Comparison of ENCODE assay signal across 22 cellular contexts in the genomic region with DNA sequence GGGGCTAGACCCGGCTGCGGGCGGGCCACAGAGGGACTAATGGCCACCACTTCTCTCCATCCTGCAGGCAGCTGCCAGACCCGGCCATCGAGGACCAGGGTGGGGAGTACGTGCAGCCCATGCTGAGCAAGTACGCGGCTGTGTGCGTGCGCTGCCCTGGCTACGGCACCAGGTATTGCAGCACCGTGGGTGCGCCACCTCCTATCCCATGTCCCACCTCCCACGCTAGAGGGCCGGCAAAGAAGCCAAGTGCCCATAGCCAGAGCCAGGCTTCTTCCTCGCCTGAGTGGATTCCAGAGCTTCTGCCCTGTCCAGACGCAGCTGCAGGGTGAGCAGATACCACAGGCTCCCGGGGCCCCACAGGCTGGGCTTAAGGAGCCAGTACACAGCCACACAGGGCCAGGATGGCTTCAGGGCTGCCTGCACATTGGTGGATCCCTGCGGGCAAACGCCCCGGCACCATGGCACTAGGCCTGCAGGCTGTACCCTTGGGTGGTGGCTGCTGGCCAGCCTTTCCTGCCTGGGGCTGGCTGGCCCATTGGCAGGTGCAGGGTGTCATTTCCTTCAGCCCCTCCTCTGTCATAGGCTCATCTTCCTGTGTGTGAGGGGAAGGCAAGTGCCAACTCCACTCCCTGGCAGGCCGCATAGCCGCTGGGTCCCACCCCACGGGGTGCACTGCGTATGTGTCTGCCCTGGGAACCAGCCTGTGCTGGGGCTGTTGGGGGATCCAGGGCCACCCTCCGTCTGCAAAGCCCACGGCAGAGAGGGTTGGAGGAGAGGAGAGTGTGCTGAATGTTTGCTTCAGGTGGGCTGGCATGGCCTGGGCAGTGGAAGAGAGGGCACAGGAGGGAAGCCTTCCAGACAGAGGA. TPM values are rescaled to one million over a fixed set of nuclear protein-coding genes. Genes with fewer than 3 reads are reported as not detected.
A peak's percentile ranks its signal among the peaks of the same experiment; 100 is the strongest.
DNase-seq lines count a peak whose midpoint lies in the region; ATAC-seq, FAIRE-seq and TF ChIP-seq lines count a peak whose summit lies in the region.
"Had no signal": no experiment of that assay in that cellular context is flagged by ENCODE, and none has a peak within 500 bp of the region (broad histone marks: within the 10 kb centered on the region; RNA-seq: fewer than 3 reads in every experiment).

No MANE protein-coding gene starts in this region.

- H2BK15ac ChIP-seq in H1 (ENCODE audit: low read length) = no peak overlapping the region

- H2AFZ ChIP-seq in H1 (ENCODE audit: low read length) = no peak overlapping the region

- TF ChIP-seq EP300 in H1 (IDR thresholded peaks at IDR 0.05; ENCODE audit: borderline replicate concordance in 1 of 2, low read depth in 2 of 2, low read length in 2 of 2) = no peak

- no peak overlapping the region for H3K27ac Mint-ChIP-seq in natural killer cell treated with Interleukin-12 subunit alpha and Interleukin-12 subunit beta and Interleukin-15 and Interleukin-18, amount 100 ng/mL, for 72 hours
- H3K27ac Mint-ChIP-seq in activated naive CD4-positive, alpha-beta T cell treated with anti-CD3 and anti-CD28 coated beads for 36 hours = no peak overlapping the region
- H3K27ac Mint-ChIP-seq in CD4-positive, alpha-beta T cell = no peak overlapping the region
- H3K27ac Mint-ChIP-seq: activated naive CD8-positive, alpha-beta T cell; activated T-helper 1 cell treated with anti-CD3 and anti-CD28 coated beads, Interleukin-12 subunit alpha, Interleukin-12 subunit beta, Interleukin-2, Interleukin-4 antibody, amounts not matched to agents 30 ng/mL and 10 ng/mL and 1 ng/mL, durations not matched to agents 14 hours and 24 hours and 36 hours; CD4-positive, alpha-beta memory T cell had no signal

- no peak overlapping the region for H2BK12ac ChIP-seq in H1 (ENCODE audit: low read depth, low read length)

- H3K4me3 Mint-ChIP-seq in natural killer cell treated with Interleukin-12 subunit alpha and Interleukin-12 subunit beta and Interleukin-15 and Interleukin-18, amount 100 ng/mL, for 72 hours = no peak overlapping the region
- no peak overlapping the region for H3K4me3 Mint-ChIP-seq in activated naive CD4-positive, alpha-beta T cell treated with anti-CD3 and anti-CD28 coated beads for 36 hours
- no peak overlapping the region for H3K4me3 Mint-ChIP-seq in CD4-positive, alpha-beta T cell
- H3K4me3 Mint-ChIP-seq: activated naive CD8-positive, alpha-beta T cell; activated T-helper 1 cell treated with anti-CD3 and anti-CD28 coated beads, Interleukin-12 subunit alpha, Interleukin-12 subunit beta, Interleukin-2, Interleukin-4 antibody, amounts not matched to agents 30 ng/mL and 10 ng/mL and 1 ng/mL, durations not matched to agents 14 hours and 24 hours and 36 hours; CD4-positive, alpha-beta memory T cell; neural crest cell had no signal

- no peaks in the 10 kb centered on the region for H3K27me3 Mint-ChIP-seq in natural killer cell treated with Interleukin-12 subunit alpha and Interleukin-12 subunit beta and Interleukin-15 and Interleukin-18, amount 100 ng/mL, for 72 hours
- no peaks in the 10 kb centered on the region for H3K27me3 Mint-ChIP-seq in activated naive CD4-positive, alpha-beta T cell treated with anti-CD3 and anti-CD28 coated beads for 36 hours (ENCODE audit: low read depth)
- no peaks in the 10 kb centered on the region for H3K27me3 Mint-ChIP-seq in CD4-positive, alpha-beta T cell
- H3K27me3 Mint-ChIP-seq: activated naive CD8-positive, alpha-beta T cell; CD4-positive, alpha-beta memory T cell had no signal

- peaks cover 0 to 6% of the 10 kb centered on the region in 2 experiments for H4K20me1 ChIP-seq in H1 (replicated peaks in 1 of 2; ENCODE audit: control insufficient read depth in 1 of 2, insufficient read depth in 2 of 2, low read length in 2 of 2)

- H3K23me2 ChIP-seq in H1 (ENCODE audit: low read depth, low read length) = 0 out of 2 replicates have a peak, but pooled peaks cover 2% of the 10 kb centered on the region

- WGBS in H1 (ENCODE audit: extremely low coverage in 1 of 2, insufficient coverage in 1 of 2, insufficient read length in 1 of 2, insufficient replicate concordance in 2 of 2, low coverage in 1 of 2, low lambda C conversion rate in 2 of 2, missing lambda C conversion rate in 1 of 2), 2 experiments = 93% methylated on average over 24 of the region's 27 CpGs; no CpG with 5 or more reads in 1 of the 2 experiments

- H2BK20ac ChIP-seq in H1 (ENCODE audit: low read length) = no peak overlapping the region

- TF ChIP-seq RAD21 in H1 (IDR thresholded peaks at IDR 0.05 in 1 of 2, conservative IDR thresholded peaks at IDR 0.05 in 1 of 2; ENCODE audit: low read depth in 2 of 2, low read length in 2 of 2) = no peak

- no peak overlapping the region for H3K4me2 ChIP-seq in H1 (ENCODE audit: insufficient read depth in 1 of 2, low read depth in 2 of 2, low read length in 2 of 2)
- H3K4me2 ChIP-seq: smooth muscle cell had no signal

- no peak overlapping the region for H3K9ac ChIP-seq in H1 (replicated peaks in 1 of 4; ENCODE audit: extremely low read depth in 1 of 4, low read depth in 3 of 4, low read length in 3 of 4)

- H4K91ac ChIP-seq in H1 (replicated peaks; ENCODE audit: insufficient read length, low read length) = no peak overlapping the region

- no peak overlapping the region for H3K23ac ChIP-seq in H1 (ENCODE audit: insufficient read length)

- peaks cover 13 to 24% of the 10 kb centered on the region in 2 donors for H3K4me1 Mint-ChIP-seq in natural killer cell treated with Interleukin-12 subunit alpha and Interleukin-12 subunit beta and Interleukin-15 and Interleukin-18, amount 100 ng/mL, for 72 hours (ENCODE audit: low read depth in 2 of 2)
- no peaks in the 10 kb centered on the region for H3K4me1 Mint-ChIP-seq in activated naive CD4-positive, alpha-beta T cell treated with anti-CD3 and anti-CD28 coated beads for 36 hours (ENCODE audit: low read depth)
- no peaks in the 10 kb centered on the region for H3K4me1 Mint-ChIP-seq in CD4-positive, alpha-beta T cell (ENCODE audit: low read depth)

- peak in 1 of 2 donors; percentile 43 for ATAC-seq in natural killer cell treated with Interleukin-12 subunit alpha and Interleukin-12 subunit beta and Interleukin-15 and Interleukin-18, amount 100 ng/mL, for 72 hours
- no peak for ATAC-seq in CD4-positive, alpha-beta T cell (ENCODE audit: poor library complexity)
- ATAC-seq: left lung; stimulated activated naive CD8-positive, alpha-beta T cell treated with anti-CD3 and anti-CD28 coated beads, Interleukin-15, Interleukin-2, amounts not matched to agents 100 U/mL and 50 U/mL, for 24 hours had no signal

- FAIRE-seq in H1 (lab: Jason Lieb, UNC) = no peak
- FAIRE-seq: GM12891 had no signal

- H2AK5ac ChIP-seq in H1 (ENCODE audit: low read depth, low read length) = no peak overlapping the region

- H2BK5ac ChIP-seq in H1 (ENCODE audit: low read depth, low read length) = no peak overlapping the region

- TF ChIP-seq CTCF in H1 (IDR thresholded peaks at IDR 0.05; ENCODE audit: control extremely low read depth in 1 of 3, insufficient read depth in 1 of 3, low read depth in 1 of 3, low read length in 3 of 3) = peak; percentile 7 to 33 (median 21); a peak in 3 of 4 replicates
- no peak for TF ChIP-seq CTCF in CD4-positive, alpha-beta T cell (IDR thresholded peaks at IDR 0.05)

- no peaks in the 10 kb centered on the region for H3K27me3 ChIP-seq in H7 (ENCODE audit: control insufficient read depth, insufficient read depth, low read length)
- H3K27me3 ChIP-seq in H1 (replicated peaks in 1 of 4; ENCODE audit: control insufficient read depth in 3 of 4, extremely low read depth in 1 of 4, insufficient read depth in 3 of 4, low read length in 3 of 4) = no peaks in the 10 kb centered on the region; a peak in 1 of 7 replicates
- no peaks in the 10 kb centered on the region for H3K27me3 ChIP-seq in CD4-positive, alpha-beta T cell (ENCODE audit: control insufficient read depth, insufficient read depth, low read length)
- H3K27me3 ChIP-seq: left lung, tibial nerve had no signal

- H3K4me1 ChIP-seq in H1 (replicated peaks in 1 of 4; ENCODE audit: control insufficient read depth in 3 of 4, insufficient read depth in 4 of 4, low read length in 3 of 4) = no peaks in the 10 kb centered on the region
- H3K4me1 ChIP-seq: prostate gland, tibial nerve had no signal

- H3K36me3 ChIP-seq in H7 (replicated peaks; ENCODE audit: control insufficient read depth, insufficient read depth, low read length) = no peaks in the 10 kb centered on the region; the same call in 1 of the 2 replicates
- H3K36me3 ChIP-seq in H1 (ENCODE audit: control insufficient read depth in 2 of 4, insufficient read depth in 4 of 4, low read length in 3 of 4) = no peaks in the 10 kb centered on the region
- H3K36me3 ChIP-seq: prostate gland had no signal

- no peak overlapping the region for H3K14ac ChIP-seq in H1 (ENCODE audit: insufficient read length)

- no peaks in the 10 kb centered on the region for H3K9me3 Mint-ChIP-seq in natural killer cell treated with Interleukin-12 subunit alpha and Interleukin-12 subunit beta and Interleukin-15 and Interleukin-18, amount 100 ng/mL, for 72 hours
- H3K9me3 Mint-ChIP-seq in activated naive CD4-positive, alpha-beta T cell treated with anti-CD3 and anti-CD28 coated beads for 36 hours = no peaks in the 10 kb centered on the region
- H3K9me3 Mint-ChIP-seq in CD4-positive, alpha-beta T cell = no peaks in the 10 kb centered on the region
- H3K9me3 Mint-ChIP-seq: activated T-helper 1 cell treated with anti-CD3 and anti-CD28 coated beads, Interleukin-12 subunit alpha, Interleukin-12 subunit beta, Interleukin-2, Interleukin-4 antibody, amounts not matched to agents 30 ng/mL and 10 ng/mL and 1 ng/mL, durations not matched to agents 14 hours and 24 hours and 36 hours; neural crest cell had no signal

- H3K4ac ChIP-seq in H1 (replicated peaks; ENCODE audit: insufficient read length, low read depth, low read length) = no peak overlapping the region

- TF ChIP-seq POLR2A in H1 (IDR thresholded peaks at IDR 0.05; ENCODE audit: control extremely low read depth in 1 of 2, low read depth in 2 of 2, low read length in 2 of 2) = no peak

- no peak overlapping the region for H3K56ac ChIP-seq in H1 (replicated peaks; ENCODE audit: insufficient read length, low read depth, low read length)

- no peak overlapping the region for H2BK120ac ChIP-seq in H1 (replicated peaks; ENCODE audit: low read depth, low read length)

- H4K5ac ChIP-seq in H1 (ENCODE audit: insufficient read length, low read depth, low read length) = no peak overlapping the region

- H3K36me3 Mint-ChIP-seq in natural killer cell treated with Interleukin-12 subunit alpha and Interleukin-12 subunit beta and Interleukin-15 and Interleukin-18, amount 100 ng/mL, for 72 hours = no peaks in the 10 kb centered on the region
- peaks cover 2% of the 10 kb centered on the region for H3K36me3 Mint-ChIP-seq in activated naive CD4-positive, alpha-beta T cell treated with anti-CD3 and anti-CD28 coated beads for 36 hours (ENCODE audit: low read depth)
- H3K36me3 Mint-ChIP-seq in CD4-positive, alpha-beta T cell (ENCODE audit: low read depth) = peaks cover 40% of the 10 kb centered on the region
- H3K36me3 Mint-ChIP-seq: activated naive CD8-positive, alpha-beta T cell had no signal

- CTCF ChIA-PET in H1 (lab: Charles Lee; ENCODE audit: partially characterized antibody) = interaction anchor here (0.8 kb wide), 1 partner anchor 110 kb away, joined by 3 read pairs; no protein-coding TSS in a partner anchor
- CTCF ChIA-PET in activated naive CD4-positive, alpha-beta T cell treated with anti-CD3 and anti-CD28 coated beads for 36 hours (lab: Charles Lee) = no interaction called here
- CTCF ChIA-PET in CD4-positive, alpha-beta T cell (lab: Charles Lee) = no interaction called here

- POLR2A ChIA-PET in H1 (lab: Charles Lee; ENCODE audit: partially characterized antibody) = interaction anchor here (1.4 kb wide), 1 partner anchor 16 kb away, joined by 3 read pairs; a partner anchor contains a TSS
- POLR2A ChIA-PET in CD4-positive, alpha-beta T cell (lab: Charles Lee) = no interaction called here

- no peak overlapping the region for H4K8ac ChIP-seq in H1 (ENCODE audit: extremely low read depth, insufficient read depth, low read length)

- no peaks in the 10 kb centered on the region for H3K79me2 ChIP-seq in H1 (ENCODE audit: control insufficient read depth in 1 of 2, insufficient read depth in 2 of 2, low read length in 2 of 2)

- H3K9me3 ChIP-seq in H1 (ENCODE audit: insufficient read depth in 2 of 2, low read depth in 1 of 2, low read length in 1 of 2) = no peaks in the 10 kb centered on the region
- no peaks in the 10 kb centered on the region for H3K9me3 ChIP-seq in CD4-positive, alpha-beta T cell (ENCODE audit: control insufficient read depth, low read length)
- H3K9me3 ChIP-seq: left lung, prostate gland, tibial nerve had no signal

- H3K79me1 ChIP-seq in H1 (ENCODE audit: low read depth, low read length) = no peaks in the 10 kb centered on the region

- peak; percentile 73 for DNase-seq in H7
- DNase-seq in H1 (ENCODE audit: low read depth in 1 of 2, low spot score in 2 of 2) = no peak
- peak; percentile 56 for DNase-seq in natural killer cell treated with Interleukin-12 subunit alpha and Interleukin-12 subunit beta and Interleukin-15 and Interleukin-18, amount 100 ng/mL, for 72 hours (ENCODE audit: low spot score)
- DNase-seq in superior temporal gyrus (ENCODE audit: extremely low spot score) = no peak
- no peak for DNase-seq in activated naive CD4-positive, alpha-beta T cell treated with anti-CD3 and anti-CD28 coated beads for 36 hours
- DNase-seq in CD4-positive, alpha-beta T cell = no peak
- DNase-seq: CD4-positive, alpha-beta memory T cell; cerebellar nuclear complex; midbrain; NCI-H1694 treated with DMSO at 0.1 percent for 48 hours; NCI-H526 treated with DMSO at 0.1 percent for 48 hours; SHP77; stimulated activated CD4-positive, alpha-beta T cell treated with anti-CD3 and anti-CD28 coated beads, Interleukin-2, amount 100 ng/mL, for 48 hours; stimulated activated naive CD8-positive, alpha-beta T cell treated with anti-CD3 and anti-CD28 coated beads, Interleukin-15, Interleukin-2, amounts not matched to agents 100 U/mL and 50 U/mL, for 24 hours had no signal

- intact Hi-C loops in activated naive CD4-positive, alpha-beta T cell treated with anti-CD3 and anti-CD28 coated beads for 36 hours (cut with micrococcal nuclease) = no loop called here
- intact Hi-C loops in CD4-positive, alpha-beta T cell (cut with DNase I, micrococcal nuclease) = no loop called here

- H3K27ac ChIP-seq in H1 (ENCODE audit: low read depth, low read length) = no peak overlapping the region
- H3K27ac ChIP-seq in CD4-positive, alpha-beta T cell (ENCODE audit: low read depth, low read length) = no peak overlapping the region
- H3K27ac ChIP-seq: left lung, prostate gland, tibial nerve had no signal

- H3K4me3 ChIP-seq in H7 (ENCODE audit: insufficient read depth, low read depth, low read length) = no peak overlapping the region
- no peak overlapping the region for H3K4me3 ChIP-seq in H1 (ENCODE audit: extremely low read depth in 1 of 4, insufficient read depth in 2 of 4, low read depth in 3 of 4, low read length in 4 of 4)
- H3K4me3 ChIP-seq: left lung, prostate gland, smooth muscle cell, tibial nerve had no signal

- no peak overlapping the region for H3K18ac ChIP-seq in H1 (ENCODE audit: extremely low read depth, low read length)

RNA-seq across cellular contexts. Expression of a gene that starts 16.5 kb away (rescaled TPM):
- total RNA-seq in H7 (2014; rRNA removed; shearing (Covaris generic)) = 23.0 and 37.3 TPM in 2 replicates
- total RNA-seq in H1 (2021; fragmentation: NEBNext Ultra II Directional; extraction: Animal tissue kit (Norgen Biotek cat#: 25700)) = 42.3 and 43.7 TPM in 2 replicates
- polyA plus RNA-seq in H1 (2011; rRNA removed) = 23.7 and 42.5 TPM in 2 replicates
- polyA plus RNA-seq in H1 (2011; cell fraction: cytosol; rRNA removed) = 36.9 TPM
- 172 TPM for polyA plus RNA-seq in H1 (2011; cell fraction: nucleus; rRNA removed)
- polyA plus RNA-seq in H1 (2012, experiment 1 of 2) = 33.0 to 43.7 TPM (median 38.6 TPM) in 4 replicates
- polyA plus RNA-seq in H1 (2012, experiment 2 of 2) = 12.7 TPM
- polyA plus RNA-seq in H1 (2013, experiment 1 of 2) = 26.6 TPM
- 22.8 TPM for polyA plus RNA-seq in H1 (2013, experiment 2 of 2)
- polyA minus RNA-seq in H1 (2011; rRNA and poly(A)+ RNA removed) = 31.8 and 33.0 TPM in 2 replicates
- polyA minus RNA-seq in H1 (2011; cell fraction: cytosol; rRNA and poly(A)+ RNA removed) = 26.9 TPM
- polyA minus RNA-seq in H1 (2011; cell fraction: nucleus; rRNA and poly(A)+ RNA removed) = 60.0 TPM
- total RNA-seq in natural killer cell treated with Interleukin-12 subunit alpha and Interleukin-12 subunit beta and Interleukin-15 and Interleukin-18, amount 100 ng/mL, for 72 hours = 10 to 100 TPM; 60.1 to 89.5 TPM
- total RNA-seq in activated naive CD4-positive, alpha-beta T cell treated with anti-CD3 and anti-CD28 coated beads for 36 hours = 10 to 100 TPM; 29.8 to 36.5 TPM
- total RNA-seq in CD4-positive, alpha-beta T cell = 10 to 100 TPM; 17.8 to 18.5 TPM

RNA-seq across cellular contexts. Expression of a gene that starts 42.6 kb away (rescaled TPM):
- 11.3 and 15.7 TPM in 2 replicates for total RNA-seq in H7 (2014; rRNA removed; shearing (Covaris generic))
- 10.1 and 13.6 TPM in 2 replicates for total RNA-seq in H1 (2021; fragmentation: NEBNext Ultra II Directional; extraction: Animal tissue kit (Norgen Biotek cat#: 25700))
- polyA plus RNA-seq in H1 (2011; rRNA removed) = 18.2 and 18.4 TPM in 2 replicates
- 18.8 TPM for polyA plus RNA-seq in H1 (2011; cell fraction: cytosol; rRNA removed)
- polyA plus RNA-seq in H1 (2011; cell fraction: nucleus; rRNA removed) = 19.5 TPM
- polyA plus RNA-seq in H1 (2012, experiment 1 of 2) = 7.8 to 13.8 TPM (median 12.6 TPM) in 4 replicates
- polyA plus RNA-seq in H1 (2012, experiment 2 of 2) = 11.7 TPM
- 5.2 TPM for polyA plus RNA-seq in H1 (2013, experiment 1 of 2)
- 5.0 TPM for polyA plus RNA-seq in H1 (2013, experiment 2 of 2)
- 32.1 and 36.1 TPM in 2 replicates for polyA minus RNA-seq in H1 (2011; rRNA and poly(A)+ RNA removed)
- 7.8 TPM for polyA minus RNA-seq in H1 (2011; cell fraction: cytosol; rRNA and poly(A)+ RNA removed)
- polyA minus RNA-seq in H1 (2011; cell fraction: nucleus; rRNA and poly(A)+ RNA removed) = 11.9 TPM
- 10 to 100 TPM; 50.5 to 61.6 TPM for total RNA-seq in natural killer cell treated with Interleukin-12 subunit alpha and Interleukin-12 subunit beta and Interleukin-15 and Interleukin-18, amount 100 ng/mL, for 72 hours
- total RNA-seq in activated naive CD4-positive, alpha-beta T cell treated with anti-CD3 and anti-CD28 coated beads for 36 hours = 10 to 100 TPM; 16.0 to 19.0 TPM
- 10 to 100 TPM; 10.3 to 10.5 TPM for total RNA-seq in CD4-positive, alpha-beta T cell

RNA-seq across cellular contexts. Expression of a gene that starts 46.9 kb away (rescaled TPM):
- 35.8 and 40.8 TPM in 2 replicates for total RNA-seq in H7 (2014; rRNA removed; shearing (Covaris generic))
- 43.2 and 49.6 TPM in 2 replicates for total RNA-seq in H1 (2021; fragmentation: NEBNext Ultra II Directional; extraction: Animal tissue kit (Norgen Biotek cat#: 25700))
- polyA plus RNA-seq in H1 (2011; rRNA removed) = 31.0 and 68.3 TPM in 2 replicates
- polyA plus RNA-seq in H1 (2011; cell fraction: cytosol; rRNA removed) = 68.4 TPM
- polyA plus RNA-seq in H1 (2011; cell fraction: nucleus; rRNA removed) = 444 TPM
- 37.9 to 61.7 TPM (median 55.2 TPM) in 4 replicates for polyA plus RNA-seq in H1 (2012, experiment 1 of 2)
- 25.1 TPM for polyA plus RNA-seq in H1 (2012, experiment 2 of 2)
- 23.2 TPM for polyA plus RNA-seq in H1 (2013, experiment 1 of 2)
- 21.9 TPM for polyA plus RNA-seq in H1 (2013, experiment 2 of 2)
- polyA minus RNA-seq in H1 (2011; rRNA and poly(A)+ RNA removed) = 18.4 and 21.2 TPM in 2 replicates
- 28.8 TPM for polyA minus RNA-seq in H1 (2011; cell fraction: cytosol; rRNA and poly(A)+ RNA removed)
- 88.4 TPM for polyA minus RNA-seq in H1 (2011; cell fraction: nucleus; rRNA and poly(A)+ RNA removed)
- total RNA-seq in natural killer cell treated with Interleukin-12 subunit alpha and Interleukin-12 subunit beta and Interleukin-15 and Interleukin-18, amount 100 ng/mL, for 72 hours = 1 to 10 TPM; 3.7 to 3.8 TPM
- total RNA-seq in activated naive CD4-positive, alpha-beta T cell treated with anti-CD3 and anti-CD28 coated beads for 36 hours = 1 to 10 TPM; 2.0 to 2.6 TPM
- total RNA-seq in CD4-positive, alpha-beta T cell = 1 to 10 TPM; 2.2 to 2.5 TPM

RNA-seq across cellular contexts. Expression of a gene that starts 52.4 kb away (rescaled TPM):
- total RNA-seq in H7 (2014; rRNA removed; shearing (Covaris generic)) = 564 and 664 TPM in 2 replicates
- 484 and 495 TPM in 2 replicates for total RNA-seq in H1 (2021; fragmentation: NEBNext Ultra II Directional; extraction: Animal tissue kit (Norgen Biotek cat#: 25700))
- polyA plus RNA-seq in H1 (2011; rRNA removed) = 343 and 465 TPM in 2 replicates
- 587 TPM for polyA plus RNA-seq in H1 (2011; cell fraction: cytosol; rRNA removed)
- 423 TPM for polyA plus RNA-seq in H1 (2011; cell fraction: nucleus; rRNA removed)
- polyA plus RNA-seq in H1 (2012, experiment 1 of 2) = 421 to 441 TPM (median 430 TPM) in 4 replicates
- polyA plus RNA-seq in H1 (2012, experiment 2 of 2) = 333 TPM
- 541 TPM for polyA plus RNA-seq in H1 (2013, experiment 1 of 2)
- polyA plus RNA-seq in H1 (2013, experiment 2 of 2) = 525 TPM
- polyA minus RNA-seq in H1 (2011; rRNA and poly(A)+ RNA removed) = 220 and 269 TPM in 2 replicates
- 274 TPM for polyA minus RNA-seq in H1 (2011; cell fraction: cytosol; rRNA and poly(A)+ RNA removed)
- polyA minus RNA-seq in H1 (2011; cell fraction: nucleus; rRNA and poly(A)+ RNA removed) = 169 TPM
- total RNA-seq in natural killer cell treated with Interleukin-12 subunit alpha and Interleukin-12 subunit beta and Interleukin-15 and Interleukin-18, amount 100 ng/mL, for 72 hours = 100 to 1,000 TPM; 236 to 499 TPM
- total RNA-seq in activated naive CD4-positive, alpha-beta T cell treated with anti-CD3 and anti-CD28 coated beads for 36 hours = 100 to 1,000 TPM; 445 to 455 TPM
- 10 to 100 TPM; 68.1 to 72.1 TPM for total RNA-seq in CD4-positive, alpha-beta T cell

RNA-seq across cellular contexts. Expression of a gene that starts 53.5 kb away (rescaled TPM):
- 78.5 and 88.6 TPM in 2 replicates for total RNA-seq in H7 (2014; rRNA removed; shearing (Covaris generic))
- total RNA-seq in H1 (2021; fragmentation: NEBNext Ultra II Directional; extraction: Animal tissue kit (Norgen Biotek cat#: 25700)) = 44.9 and 47.9 TPM in 2 replicates
- polyA plus RNA-seq in H1 (2011; rRNA removed) = 50.3 and 73.2 TPM in 2 replicates
- polyA plus RNA-seq in H1 (2011; cell fraction: cytosol; rRNA removed) = 65.7 TPM
- 307 TPM for polyA plus RNA-seq in H1 (2011; cell fraction: nucleus; rRNA removed)
- polyA plus RNA-seq in H1 (2012, experiment 1 of 2) = 45.4 to 62.4 TPM (median 53.1 TPM) in 4 replicates
- 32.7 TPM for polyA plus RNA-seq in H1 (2012, experiment 2 of 2)
- polyA plus RNA-seq in H1 (2013, experiment 1 of 2) = 36.2 TPM
- 32.7 TPM for polyA plus RNA-seq in H1 (2013, experiment 2 of 2)
- polyA minus RNA-seq in H1 (2011; rRNA and poly(A)+ RNA removed) = 23.1 and 26.5 TPM in 2 replicates
- polyA minus RNA-seq in H1 (2011; cell fraction: cytosol; rRNA and poly(A)+ RNA removed) = 46.8 TPM
- 94.9 TPM for polyA minus RNA-seq in H1 (2011; cell fraction: nucleus; rRNA and poly(A)+ RNA removed)
- 100 to 1,000 TPM; 107 to 166 TPM for total RNA-seq in natural killer cell treated with Interleukin-12 subunit alpha and Interleukin-12 subunit beta and Interleukin-15 and Interleukin-18, amount 100 ng/mL, for 72 hours
- total RNA-seq in activated naive CD4-positive, alpha-beta T cell treated with anti-CD3 and anti-CD28 coated beads for 36 hours = 10 to 100 TPM; 51.8 to 57.9 TPM
- 10 to 100 TPM; 79.3 to 84.2 TPM for total RNA-seq in CD4-positive, alpha-beta T cell

Comparison
In these comparisons a context has a peak if more than half of its experiments do, and no peak if none do; other contexts are left out.
1. DNase-seq: peak in H7 (single experiment) and natural killer cell treated with Interleukin-12 subunit alpha and Interleukin-12 subunit beta and Interleukin-15 and Interleukin-18, amount 100 ng/mL, for 72 hours (single experiment); none in H1 (0 of 2), superior temporal gyrus (single experiment), activated naive CD4-positive, alpha-beta T cell treated with anti-CD3 and anti-CD28 coated beads for 36 hours (single experiment) and CD4-positive, alpha-beta T cell (0 of 10).